Comparison of ENCODE assay signal across 10 cellular contexts in genomic region chr1:11982010-11982392, GRCh38. TPM values are rescaled to one million over a fixed set of nuclear protein-coding genes. Genes with fewer than 3 reads are reported as not detected.
DNase-seq lines count a peak whose midpoint lies in the region; ATAC-seq and TF ChIP-seq lines count a peak whose summit lies in the region.
"Had no signal": no experiment of that assay in that cellular context is flagged by ENCODE, and none has a peak within 500 bp of the region (broad histone marks: within the 10 kb centered on the region; RNA-seq: fewer than 3 reads in every experiment).

No MANE protein-coding gene starts in this region.

- H3K27ac ChIP-seq in fibroblast of lung (ENCODE audit: insufficient read depth, low read length): no peak overlapping the region
- no peak overlapping the region for H3K27ac ChIP-seq in effector memory CD4-positive, alpha-beta T cell (ENCODE audit: insufficient read depth, low read length, poor library complexity, severe bottlenecking)
- H3K27ac ChIP-seq: VCaP had no signal

- peaks cover 12% of the 10 kb centered on the region for H3K36me3 Mint-ChIP-seq in activated naive CD4-positive, alpha-beta T cell treated with anti-CD3 and anti-CD28 coated beads, Interleukin-2, amount 50 U/mL, for 24 hours

- no peak overlapping the region for H3K9ac ChIP-seq in fibroblast of lung (ENCODE audit: insufficient read depth, low read length)

- no peak for DNase-seq in activated naive CD4-positive, alpha-beta T cell treated with anti-CD3 and anti-CD28 coated beads, Interleukin-2, amount 50 U/mL, for 16 hours
- DNase-seq in RKO (ENCODE audit: low spot score) (peak; percentile 42), fibroblast of lung (ENCODE audit: low read depth in 2 of 2) (peak in 1 of 2 donors; percentile 33), NCI-H1092 treated with DMSO at 0.1 percent for 48 hours (lab: John Stamatoyannopoulos, UW) (no peak)
- DNase-seq in stimulated activated naive CD8-positive, alpha-beta T cell treated with anti-CD3 and anti-CD28 coated beads, Interleukin-15, amount 100 ng/mL, for 72 hours: no peak
- DNase-seq in effector memory CD4-positive, alpha-beta T cell: no peak
- DNase-seq: islet precursor cell had no signal

- TF ChIP-seq CTCF in fibroblast of lung (conservative IDR thresholded peaks at IDR 0.05 in 1 of 2, IDR thresholded peaks at IDR 0.05 in 1 of 2; ENCODE audit: low read depth in 1 of 2, low read length in 2 of 2): peak; percentile 46 to 47

- H3K27me3 Mint-ChIP-seq in activated naive CD4-positive, alpha-beta T cell treated with anti-CD3 and anti-CD28 coated beads, Interleukin-2, amount 50 U/mL, for 24 hours: no peaks in the 10 kb centered on the region
- H3K27me3 Mint-ChIP-seq in stimulated activated naive CD8-positive, alpha-beta T cell treated with anti-CD3 and anti-CD28 coated beads, Interleukin-15, amount 100 ng/mL, for 72 hours: no peaks in the 10 kb centered on the region

- H3K27me3 ChIP-seq in fibroblast of lung (ENCODE audit: control insufficient read depth, insufficient read depth, low read length): no peaks in the 10 kb centered on the region
- H3K27me3 ChIP-seq in effector memory CD4-positive, alpha-beta T cell (replicated peaks; ENCODE audit: control insufficient read depth, insufficient read depth, low read length, poor library complexity, severe bottlenecking): no peaks in the 10 kb centered on the region

- H4K20me1 ChIP-seq in fibroblast of lung (ENCODE audit: control insufficient read depth, extremely low read depth, insufficient read depth, low read length): no peaks in the 10 kb centered on the region

- no peak overlapping the region for H2AFZ ChIP-seq in fibroblast of lung (ENCODE audit: low read length)

- peak overlapping the region; percentile 86 for H3K27ac Mint-ChIP-seq in activated naive CD4-positive, alpha-beta T cell treated with anti-CD3 and anti-CD28 coated beads, Interleukin-2, amount 50 U/mL, for 24 hours
- H3K27ac Mint-ChIP-seq in stimulated activated naive CD8-positive, alpha-beta T cell treated with anti-CD3 and anti-CD28 coated beads, Interleukin-15, amount 100 ng/mL, for 72 hours: peak overlapping the region in 1 of 2 donors; percentile 90

- H3K9me3 Mint-ChIP-seq in activated naive CD4-positive, alpha-beta T cell treated with anti-CD3 and anti-CD28 coated beads, Interleukin-2, amount 50 U/mL, for 24 hours: no peaks in the 10 kb centered on the region
- H3K9me3 Mint-ChIP-seq in stimulated activated naive CD8-positive, alpha-beta T cell treated with anti-CD3 and anti-CD28 coated beads, Interleukin-15, amount 100 ng/mL, for 72 hours: no peaks in the 10 kb centered on the region

- ATAC-seq in stimulated activated naive CD8-positive, alpha-beta T cell treated with anti-CD3 and anti-CD28 coated beads, Interleukin-15, amount 100 ng/mL, for 72 hours: no peak
- ATAC-seq in HG02642 (IDR thresholded peaks at IDR 0.05; ENCODE audit: poor library complexity, unreplicated experiment): no peak

- no peak overlapping the region for H3K4me3 ChIP-seq in fibroblast of lung (replicated peaks in 1 of 4; ENCODE audit: control extremely low read depth in 1 of 4, insufficient read depth in 1 of 4, low read depth in 3 of 4, low read length in 4 of 4)
- H3K4me3 ChIP-seq in effector memory CD4-positive, alpha-beta T cell (ENCODE audit: insufficient read depth, low read depth, low read length, poor library complexity, severe bottlenecking): no peak overlapping the region

- peaks cover 16% of the 10 kb centered on the region for H3K4me1 ChIP-seq in fibroblast of lung (ENCODE audit: control insufficient read depth, extremely low read depth, insufficient read depth, low read length)
- H3K4me1 ChIP-seq in effector memory CD4-positive, alpha-beta T cell (ENCODE audit: control insufficient read depth, insufficient read depth, low read length, poor library complexity, severe bottlenecking): peaks cover 8% of the 10 kb centered on the region

- H3K4me2 ChIP-seq in fibroblast of lung (ENCODE audit: extremely low read depth, insufficient read depth, low read length): no peak overlapping the region

- H3K9me3 ChIP-seq in fibroblast of lung (ENCODE audit: control insufficient read depth, insufficient read depth, low read depth, low read length): no peaks in the 10 kb centered on the region
- H3K9me3 ChIP-seq in effector memory CD4-positive, alpha-beta T cell (ENCODE audit: control insufficient read depth, low read length): no peaks in the 10 kb centered on the region

- H3K4me3 Mint-ChIP-seq in activated naive CD4-positive, alpha-beta T cell treated with anti-CD3 and anti-CD28 coated beads, Interleukin-2, amount 50 U/mL, for 24 hours: peak overlapping the region; percentile 97
- peak overlapping the region; percentile 94 to 98 for H3K4me3 Mint-ChIP-seq in stimulated activated naive CD8-positive, alpha-beta T cell treated with anti-CD3 and anti-CD28 coated beads, Interleukin-15, amount 100 ng/mL, for 72 hours

- peaks cover 33% of the 10 kb centered on the region for H3K79me2 ChIP-seq in fibroblast of lung (ENCODE audit: control insufficient read depth, insufficient read depth, low read length)

- H3K4me1 Mint-ChIP-seq in activated naive CD4-positive, alpha-beta T cell treated with anti-CD3 and anti-CD28 coated beads, Interleukin-2, amount 50 U/mL, for 24 hours: peaks cover 53% of the 10 kb centered on the region
- peaks cover 59% of the 10 kb centered on the region for H3K4me1 Mint-ChIP-seq in stimulated activated naive CD8-positive, alpha-beta T cell treated with anti-CD3 and anti-CD28 coated beads, Interleukin-15, amount 100 ng/mL, for 72 hours

- H3K36me3 ChIP-seq in fibroblast of lung (ENCODE audit: control insufficient read depth, insufficient read depth, low read length): peaks cover 6% of the 10 kb centered on the region
- H3K36me3 ChIP-seq in effector memory CD4-positive, alpha-beta T cell (ENCODE audit: control insufficient read depth, insufficient read depth, low read length): peaks cover 38% of the 10 kb centered on the region

RNA-seq across cellular contexts. Expression of gene MFN2, which starts 1.8 kb away (rescaled TPM):
- total RNA-seq in fibroblast of lung: 40.8 and 52.5 TPM in 2 replicates
- 50.6 and 68.7 TPM in 2 replicates for polyA plus RNA-seq in fibroblast of lung
- 70.7 and 79.3 TPM in 2 replicates for polyA plus RNA-seq in fibroblast of lung (2012)
- 106 and 147 TPM in 2 replicates for polyA minus RNA-seq in fibroblast of lung (ENCODE audit: low replicate concordance)

RNA-seq across cellular contexts. Expression of gene MIIP, which starts 37.3 kb away (rescaled TPM):
- total RNA-seq in fibroblast of lung: 27.1 and 28.8 TPM in 2 replicates
- 5.2 and 7.1 TPM in 2 replicates for polyA plus RNA-seq in fibroblast of lung
- 9.7 and 16.4 TPM in 2 replicates for polyA plus RNA-seq in fibroblast of lung (2012)
- 14.1 and 18.2 TPM in 2 replicates for polyA minus RNA-seq in fibroblast of lung (ENCODE audit: low replicate concordance)

RNA-seq across cellular contexts. Expression of gene PLOD1, which starts 47.5 kb away (rescaled TPM):
- total RNA-seq in fibroblast of lung: 137 and 210 TPM in 2 replicates
- polyA plus RNA-seq in fibroblast of lung: 162 and 278 TPM in 2 replicates
- 168 and 325 TPM in 2 replicates for polyA plus RNA-seq in fibroblast of lung (2012)
- 207 and 472 TPM in 2 replicates for polyA minus RNA-seq in fibroblast of lung (ENCODE audit: low replicate concordance)

RNA-seq across cellular contexts. Expression of gene KIAA2013, which starts 55.8 kb away (rescaled TPM):
- total RNA-seq in fibroblast of lung: 38.8 and 39.3 TPM in 2 replicates
- polyA plus RNA-seq in fibroblast of lung: 31.7 and 35.3 TPM in 2 replicates
- polyA plus RNA-seq in fibroblast of lung (2012): 35.4 and 42.0 TPM in 2 replicates
- polyA minus RNA-seq in fibroblast of lung (ENCODE audit: low replicate concordance): 45.1 and 46.2 TPM in 2 replicates
